ENCODE assay signal across 20 cellular contexts in the genomic region with DNA sequence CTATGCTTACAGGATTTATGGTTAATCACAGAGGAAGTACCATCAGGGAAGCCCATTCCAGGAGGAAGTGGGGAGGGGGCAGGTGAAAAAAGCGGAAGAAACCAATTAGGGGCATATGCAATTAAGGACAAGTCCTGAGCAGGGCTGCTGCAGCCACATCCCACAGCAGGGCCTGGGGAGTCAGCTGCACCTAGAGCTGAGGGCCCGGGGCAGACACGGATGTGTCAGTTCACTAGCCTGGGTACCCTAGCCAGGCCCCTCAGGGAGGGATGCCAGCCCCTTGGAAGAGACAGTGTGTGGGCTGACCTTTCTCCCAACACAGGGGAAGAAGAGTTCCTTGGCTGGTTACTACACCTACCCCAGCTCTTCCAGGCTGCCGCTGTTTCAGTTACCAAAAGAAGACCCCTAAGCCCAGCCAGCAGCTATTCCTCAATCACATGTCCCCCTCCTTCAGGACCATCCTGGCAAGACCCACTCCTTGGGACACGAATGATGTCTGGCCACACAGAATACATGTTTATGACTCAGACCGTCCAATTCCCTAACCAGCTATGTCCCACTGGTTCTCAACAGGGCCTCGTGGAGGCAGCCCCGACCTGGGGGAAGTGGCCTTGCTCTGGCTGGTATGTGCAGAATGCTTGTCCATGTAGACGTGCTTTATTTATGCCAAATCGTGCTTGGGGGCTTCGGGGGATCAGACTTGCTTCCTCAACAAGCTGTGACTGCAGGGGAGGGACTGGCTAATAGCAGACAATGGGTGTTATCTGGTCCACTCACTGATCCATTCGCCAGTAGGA.
A peak's percentile ranks its signal among the peaks of the same experiment; 100 is the strongest.
DNase-seq lines count a peak whose midpoint lies in the region; ATAC-seq and TF ChIP-seq lines count a peak whose summit lies in the region.
"Had no signal": no experiment of that assay in that cellular context is flagged by ENCODE, and none has a peak within 500 bp of the region (broad histone marks: within the 10 kb centered on the region; RNA-seq: fewer than 3 reads in every experiment).

No MANE protein-coding gene starts in this region.

- no peaks in the 10 kb centered on the region for H3K4me1 ChIP-seq in upper lobe of right lung
- no peaks in the 10 kb centered on the region for H3K4me1 ChIP-seq in HAP-1
- H3K4me1 ChIP-seq: BLaER1 treated with 17β-estradiol and CSF1 and Interleukin-3, amounts not matched to agents 10 nM and 100 nM; SJSA1 had no signal

- DNase-seq in cardiac septum (ENCODE audit: low spot score), result peak; percentile 50
- no peak for DNase-seq in left cardiac atrium
- peak; percentile 49 for DNase-seq in coronary artery (ENCODE audit: low spot score)
- DNase-seq in neural crest cell (ENCODE audit: low read depth, low spot score), result no peak
- DNase-seq in upper lobe of right lung, result peak; percentile 45
- DNase-seq in HAP-1 (ENCODE audit: low spot score in 2 of 2), result no peak
- DNase-seq: DMS53, EL, KG1, MV-4-11, NCI-H1694 treated with DMSO at 0.1 percent for 48 hours, NCI-H510A treated with DMSO at 0.1 percent for 48 hours, NCI-H82, PC-9 had no signal

- ATAC-seq in left cardiac atrium, result no peak
- ATAC-seq in upper lobe of right lung, result no peak
- no peak for ATAC-seq in GM18520 (IDR thresholded peaks at IDR 0.05; ENCODE audit: unreplicated experiment)
- no peak for ATAC-seq in GM19467 (IDR thresholded peaks at IDR 0.05; ENCODE audit: unreplicated experiment)
- ATAC-seq: HepG2 had no signal

- H3K9me3 ChIP-seq in upper lobe of right lung (no peaks in the 10 kb centered on the region), HAP-1 (no peaks in the 10 kb centered on the region)
- H3K9me3 ChIP-seq: SJSA1 had no signal

- no peak overlapping the region for H3K27ac ChIP-seq in coronary artery
- H3K27ac ChIP-seq in upper lobe of right lung, result no peak overlapping the region
- H3K27ac ChIP-seq: BLaER1 treated with 17β-estradiol and CSF1 and Interleukin-3, amounts not matched to agents 10 nM and 100 nM; PC-9; SJSA1 had no signal

- peak overlapping the region; percentile 89 for H3K27ac Mint-ChIP-seq in neural crest cell (ENCODE audit: unreplicated experiment)
- H3K27ac Mint-ChIP-seq: CD8-positive, alpha-beta memory T cell had no signal

- H3K9me3 Mint-ChIP-seq in neural crest cell, result peaks cover 4% of the 10 kb centered on the region

- no peak for TF ChIP-seq CTCF in coronary artery (IDR thresholded peaks at IDR 0.05)
- TF ChIP-seq CTCF in neural crest cell (conservative IDR thresholded peaks at IDR 0.05), result no peak
- TF ChIP-seq CTCF in upper lobe of right lung (IDR thresholded peaks at IDR 0.05), result no peak

- H3K36me3 ChIP-seq in upper lobe of right lung (no peaks in the 10 kb centered on the region), HAP-1 (replicated peaks) (no peaks in the 10 kb centered on the region)
- H3K36me3 ChIP-seq: BLaER1 treated with 17β-estradiol and CSF1 and Interleukin-3, amounts not matched to agents 10 nM and 100 nM had no signal

- H3K4me3 ChIP-seq in coronary artery, result no peak overlapping the region
- H3K4me3 ChIP-seq in upper lobe of right lung, result no peak overlapping the region
- no peak overlapping the region for H3K4me3 ChIP-seq in HAP-1
- H3K4me3 ChIP-seq: BLaER1 treated with 17β-estradiol and CSF1 and Interleukin-3, amounts not matched to agents 10 nM and 100 nM; PC-9; SJSA1 had no signal

- H3K4me3 Mint-ChIP-seq in neural crest cell, result no peak overlapping the region
- H3K4me3 Mint-ChIP-seq: CD8-positive, alpha-beta memory T cell had no signal

- in situ Hi-C loops in HAP-1 (cut with MboI; ENCODE audit: low sequenced_read_pairs), result no loop called here

- no peaks in the 10 kb centered on the region for H3K36me3 Mint-ChIP-seq in neural crest cell (ENCODE audit: low read depth)
- H3K36me3 Mint-ChIP-seq: CD8-positive, alpha-beta memory T cell had no signal

- H3K27me3 ChIP-seq in upper lobe of right lung, result no peaks in the 10 kb centered on the region
- no peaks in the 10 kb centered on the region for H3K27me3 ChIP-seq in HAP-1 (ENCODE audit: low read depth)
- H3K27me3 ChIP-seq: BLaER1 treated with 17β-estradiol and CSF1 and Interleukin-3, amounts not matched to agents 10 nM and 100 nM; SJSA1 had no signal

- intact Hi-C loops in cardiac septum (cut with DNase I) (no loop called here), left cardiac atrium (cut with DNase I) (no loop called here), upper lobe of right lung (cut with DNase I) (no loop called here)

- no peaks in the 10 kb centered on the region for H3K27me3 Mint-ChIP-seq in neural crest cell (ENCODE audit: low read depth)

- H3K4me1 Mint-ChIP-seq in neural crest cell, result no peaks in the 10 kb centered on the region
- H3K4me1 Mint-ChIP-seq: CD8-positive, alpha-beta memory T cell had no signal

Comparison
In these comparisons a context has a peak if more than half of its experiments do, and no peak if none do; other contexts are left out.
1. DNase-seq: peak in cardiac septum (single experiment), coronary artery (single experiment) and upper lobe of right lung (single experiment); none in left cardiac atrium (single experiment), neural crest cell (single experiment) and HAP-1 (0 of 2).